11 cellular contexts compared by ENCODE assay signal in genomic region chr6:75084872-75085381, GRCh38.
DNase-seq lines count a peak whose midpoint lies in the region; ATAC-seq and TF ChIP-seq lines count a peak whose summit lies in the region.
"Had no signal": no experiment of that assay in that cellular context is flagged by ENCODE, and none has a peak within 500 bp of the region (broad histone marks: within the 10 kb centered on the region; RNA-seq: fewer than 3 reads in every experiment).

No MANE protein-coding gene starts in this region.

- H3K9me3 ChIP-seq in thyroid gland, result no peaks in the 10 kb centered on the region

- H3K27me3 ChIP-seq in mesendoderm (ENCODE audit: insufficient read depth, low read length, poor library complexity) (no peaks in the 10 kb centered on the region), thyroid gland (no peaks in the 10 kb centered on the region)

- H3K79me2 ChIP-seq in mesendoderm (ENCODE audit: control insufficient read depth, insufficient read depth, low read length), result no peaks in the 10 kb centered on the region

- TF ChIP-seq CTCF in endothelial cell (IDR thresholded peaks at IDR 0.05; ENCODE audit: unreplicated experiment) (no peak), thyroid gland (IDR thresholded peaks at IDR 0.05) (no peak)
- TF ChIP-seq CTCF in activated CD8-positive, alpha-beta T cell treated with anti-CD3 and anti-CD28 coated beads for 36 hours (IDR thresholded peaks at IDR 0.05), result no peak

- DNase-seq in NCI-H1417 (lab: John Stamatoyannopoulos, UW) (peak in 2 of 3 experiments; percentile 1 to 19), NCI-H1417 treated with DMSO at 0.1 percent for 48 hours (lab: John Stamatoyannopoulos, UW) (no peak), endothelial cell (ENCODE audit: low spot score) (peak; percentile 51), mesendoderm (peak; percentile 44), thyroid gland (peak; percentile 76 to 84), NAMALWA (ENCODE audit: low spot score) (no peak)
- no peak for DNase-seq in activated CD8-positive, alpha-beta T cell treated with anti-CD3 and anti-CD28 coated beads for 36 hours
- DNase-seq: activated CD8-positive, alpha-beta memory T cell treated with anti-CD3 and anti-CD28 coated beads, Interleukin-2, amount 50 U/mL, for 4 hours had no signal

- POLR2A ChIA-PET in activated CD8-positive, alpha-beta T cell treated with anti-CD3 and anti-CD28 coated beads for 36 hours (lab: Charles Lee), result interaction anchor here (0.6 kb wide), 1 partner anchor 82 kb away, joined by 3 read pairs; no protein-coding TSS in a partner anchor

- H3K4me3 ChIP-seq in mesendoderm (ENCODE audit: low read length) (peak overlapping the region; percentile 19), thyroid gland (replicated peaks in 1 of 3) (peak overlapping the region in 2 of 3 donors; percentile 1 to 26)
- H3K4me3 ChIP-seq: SK-N-MC had no signal

- peak overlapping the region; percentile 67 for H3K4me2 ChIP-seq in mesendoderm (ENCODE audit: low read length)

- H2AK5ac ChIP-seq in mesendoderm (ENCODE audit: low read length), result no peak overlapping the region

- H3K23ac ChIP-seq in mesendoderm (ENCODE audit: low read length), result no peak overlapping the region

- intact Hi-C loops in thyroid gland (cut with DNase I), result no loop called here
- intact Hi-C loops in activated CD8-positive, alpha-beta T cell treated with anti-CD3 and anti-CD28 coated beads for 36 hours (cut with micrococcal nuclease), result loop anchor here (10.0 kb wide), 1 partner anchor 120 kb away; the partner anchor contains the start of gene COL12A1

- TF ChIP-seq POLR2A in thyroid gland (IDR thresholded peaks at IDR 0.05), result peak in 1 of 2 donors; percentile 63

- H3K27ac ChIP-seq in mesendoderm (ENCODE audit: low read depth, low read length), result no peak overlapping the region
- H3K27ac ChIP-seq in thyroid gland, result peak overlapping the region in 2 of 3 donors; percentile 32 to 75
- H3K27ac ChIP-seq: 22Rv1, SK-N-MC had no signal

- H3K9ac ChIP-seq in mesendoderm (ENCODE audit: low read length), result peak overlapping the region; percentile 32

- no peaks in the 10 kb centered on the region for H3K36me3 Mint-ChIP-seq in endothelial cell (ENCODE audit: low read depth, unreplicated experiment)
- no peaks in the 10 kb centered on the region for H3K36me3 Mint-ChIP-seq in activated CD8-positive, alpha-beta T cell treated with anti-CD3 and anti-CD28 coated beads for 36 hours (ENCODE audit: low read depth)

- no peaks in the 10 kb centered on the region for H3K36me3 ChIP-seq in mesendoderm (ENCODE audit: control insufficient read depth, insufficient read depth, low read length)
- no peaks in the 10 kb centered on the region for H3K36me3 ChIP-seq in thyroid gland

- no CpG with 5 or more reads among the region's 33 CpGs for WGBS in mesendoderm (ENCODE audit: extremely low coverage, insufficient coverage, low lambda C conversion rate)
- 13 to 21% methylated on average over 22 to 33 of the region's 33 CpGs for WGBS in thyroid gland, 2 donors

- H4K5ac ChIP-seq in mesendoderm (ENCODE audit: low read length), result no peak overlapping the region

- no peak overlapping the region for H3K4ac ChIP-seq in mesendoderm (ENCODE audit: low read depth, low read length)

- H3K56ac ChIP-seq in mesendoderm (ENCODE audit: low read length), result peak overlapping the region; percentile 40

- peaks cover 4% of the 10 kb centered on the region for H3K27me3 Mint-ChIP-seq in endothelial cell (ENCODE audit: unreplicated experiment)
- peaks cover 15% of the 10 kb centered on the region for H3K27me3 Mint-ChIP-seq in activated CD8-positive, alpha-beta T cell treated with anti-CD3 and anti-CD28 coated beads for 36 hours

- no peaks in the 10 kb centered on the region for H3K9me3 Mint-ChIP-seq in endothelial cell (ENCODE audit: unreplicated experiment)
- no peaks in the 10 kb centered on the region for H3K9me3 Mint-ChIP-seq in activated CD8-positive, alpha-beta T cell treated with anti-CD3 and anti-CD28 coated beads for 36 hours

- CTCF ChIA-PET in activated CD8-positive, alpha-beta T cell treated with anti-CD3 and anti-CD28 coated beads for 36 hours (lab: Charles Lee), result no interaction called here

- H3K4me3 Mint-ChIP-seq in endothelial cell (ENCODE audit: unreplicated experiment), result peak overlapping the region; percentile 87
- no peak overlapping the region for H3K4me3 Mint-ChIP-seq in activated CD8-positive, alpha-beta T cell treated with anti-CD3 and anti-CD28 coated beads for 36 hours

- H3K4me1 ChIP-seq in mesendoderm (ENCODE audit: control insufficient read depth, low read depth, low read length) (peaks cover 3% of the 10 kb centered on the region), thyroid gland (peaks cover 0 to 3% of the 10 kb centered on the region in 2 donors)

- no peak overlapping the region for H2BK15ac ChIP-seq in mesendoderm (replicated peaks; ENCODE audit: low read depth)

- H3K79me1 ChIP-seq in mesendoderm (ENCODE audit: low read length), result no peaks in the 10 kb centered on the region

- no peak overlapping the region for H2BK5ac ChIP-seq in mesendoderm (ENCODE audit: low read length)

- peaks cover 3% of the 10 kb centered on the region for H3K4me1 Mint-ChIP-seq in endothelial cell (ENCODE audit: unreplicated experiment)
- H3K4me1 Mint-ChIP-seq in activated CD8-positive, alpha-beta T cell treated with anti-CD3 and anti-CD28 coated beads for 36 hours (ENCODE audit: low read depth), result peaks cover 1% of the 10 kb centered on the region

- ATAC-seq in activated CD8-positive, alpha-beta T cell treated with anti-CD3 and anti-CD28 coated beads for 36 hours, result no peak
- ATAC-seq in HG03457 (IDR thresholded peaks at IDR 0.05; ENCODE audit: unreplicated experiment), result no peak

- no peak overlapping the region for H2BK120ac ChIP-seq in mesendoderm (ENCODE audit: low read depth, low read length)

- no peak overlapping the region for H3K18ac ChIP-seq in mesendoderm (ENCODE audit: low read length)

- no peak overlapping the region for H3K27ac Mint-ChIP-seq in endothelial cell (ENCODE audit: unreplicated experiment)
- H3K27ac Mint-ChIP-seq in activated CD8-positive, alpha-beta T cell treated with anti-CD3 and anti-CD28 coated beads for 36 hours, result no peak overlapping the region

- no peak overlapping the region for H4K8ac ChIP-seq in mesendoderm (ENCODE audit: low read depth, low read length)

Comparison
In these comparisons a context has a peak if more than half of its experiments do, and no peak if none do; other contexts are left out.
1. DNase-seq: peak in NCI-H1417 (2 of 3), endothelial cell (single experiment), mesendoderm (single experiment) and thyroid gland (2 of 2); none in NCI-H1417 treated with DMSO at 0.1 percent for 48 hours (single experiment), activated CD8-positive, alpha-beta T cell treated with anti-CD3 and anti-CD28 coated beads for 36 hours (single experiment) and NAMALWA (single experiment).